14 cellular contexts compared by ENCODE assay signal in the genomic region with DNA sequence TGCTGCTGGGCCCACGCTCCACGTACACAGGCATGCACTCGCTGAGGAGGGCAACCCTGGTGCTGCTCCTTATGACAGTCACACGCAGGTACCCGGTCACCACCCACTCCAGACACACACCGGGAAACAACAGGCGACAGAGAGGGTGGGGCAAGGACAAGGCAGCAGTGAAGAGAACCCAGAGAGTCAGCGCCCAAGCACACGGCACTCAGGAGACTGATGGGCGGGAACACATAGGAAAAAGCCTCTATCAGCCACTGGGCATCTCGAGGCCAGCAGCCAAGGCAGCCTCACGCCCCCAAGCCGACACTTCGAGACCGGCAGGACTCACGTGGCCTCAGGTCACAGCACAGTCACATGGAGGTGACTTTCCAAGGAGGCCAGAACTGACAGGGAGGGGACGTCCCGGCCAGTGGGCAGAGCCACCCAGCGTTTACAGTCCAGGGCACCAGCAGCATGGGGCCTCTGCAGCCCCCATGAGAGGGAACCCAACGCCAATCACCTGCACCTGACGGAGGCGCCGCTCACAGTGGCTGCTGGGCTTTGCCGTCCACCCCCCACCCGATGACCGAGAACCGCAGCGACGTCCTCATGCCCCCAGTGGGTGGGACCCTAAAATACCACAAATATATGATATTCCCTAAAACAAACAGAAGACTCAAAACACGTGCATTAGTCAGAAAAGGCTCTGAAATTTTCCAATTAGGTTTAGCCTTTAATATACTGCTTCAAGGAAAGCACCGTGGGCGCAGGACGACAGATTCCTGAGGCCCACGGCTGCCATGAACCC. TPM values are rescaled to one million over a fixed set of nuclear protein-coding genes. Genes with fewer than 3 reads are reported as not detected.
DNase-seq lines count a peak whose midpoint lies in the region; ATAC-seq, FAIRE-seq and TF ChIP-seq lines count a peak whose summit lies in the region.
"Had no signal": no experiment of that assay in that cellular context is flagged by ENCODE, and none has a peak within 500 bp of the region (broad histone marks: within the 10 kb centered on the region; RNA-seq: fewer than 3 reads in every experiment).

No MANE protein-coding gene starts in this region.

- no peaks in the 10 kb centered on the region for H3K9me3 Mint-ChIP-seq in WTC11

- CTCF ChIA-PET in K562 (lab: Yijun Ruan, JAX; ENCODE audit: low intra/inter-chr PET ratio) (interaction anchor here (0.5 kb wide), 1 partner anchor 701 kb away, joined by 3 read pairs; no protein-coding TSS in a partner anchor), WTC11 (lab: Charles Lee) (no interaction called here)

- no peaks in the 10 kb centered on the region for H3K4me1 Mint-ChIP-seq in WTC11

- no peaks in the 10 kb centered on the region; the same call in 1 of the 2 replicates for H4K20me1 ChIP-seq in K562 (replicated peaks; ENCODE audit: control insufficient read depth, insufficient read depth, low read length)

- peaks cover 6% of the 10 kb centered on the region for H3K9me1 ChIP-seq in K562 (ENCODE audit: control insufficient read depth, insufficient read depth, low read length)

- H3K27me3 ChIP-seq in K562 (ENCODE audit: control insufficient read depth in 2 of 2, insufficient read depth in 2 of 2, low read length in 2 of 2): no peaks in the 10 kb centered on the region

- no peak for DNase-seq in Right ventricle myocardium inferior (ENCODE audit: missing footprints)
- DNase-seq in cardiac septum (ENCODE audit: low spot score): no peak
- peak in 3 of 4 experiments; percentile 56 to 68 (median 68) for DNase-seq in K562 (ENCODE audit: extremely low read depth in 1 of 4, low spot score in 3 of 4)
- DNase-seq in mucosa of descending colon: peak in 2 of 3 donors; percentile 55 to 56
- DNase-seq in HuH-7.5 (ENCODE audit: low spot score): no peak
- no peak for DNase-seq in RKO (ENCODE audit: low spot score)
- no peak for DNase-seq in GDM1 (lab: John Stamatoyannopoulos, UW)
- no peak for DNase-seq in WTC11 (ENCODE audit: low spot score)
- DNase-seq: activated CD4-positive, CD25-positive, alpha-beta regulatory T cell treated with anti-CD3 and anti-CD28 coated beads, Interleukin-2, amount 50 U/mL, for 72 hours; anterior cingulate cortex; cortex of kidney; NCI-H187 treated with DMSO at 0.1 percent for 48 hours; NCI-H524 treated with DMSO at 0.1 percent for 48 hours; SW 1271 had no signal

- 64% methylated on average over 34 of the region's 34 CpGs for WGBS in K562 (ENCODE audit: insufficient coverage, low coverage, missing lambda C conversion rate)

- TF ChIP-seq EP300 in K562 (IDR thresholded peaks at IDR 0.05; ENCODE audit: low read length): no peak

- no peak for TF ChIP-seq POLR2A in K562 (conservative IDR thresholded peaks at IDR 0.05)

- H3K4me2 ChIP-seq in K562 (ENCODE audit: insufficient read depth, low read length): peak overlapping the region; percentile 86

- H3K4me3 ChIP-seq in K562 (no peak overlapping the region; the same call in 1 of the 2 replicates), mucosa of descending colon (no peak overlapping the region)

- H3K36me3 ChIP-seq in K562 (ENCODE audit: control insufficient read depth, insufficient read depth, low read length) (peaks cover 86% of the 10 kb centered on the region), mucosa of descending colon (ENCODE audit: low read depth) (peaks cover 10% of the 10 kb centered on the region)

- H3K9me3 ChIP-seq in K562 (replicated peaks; ENCODE audit: control insufficient read depth, insufficient read depth, low read depth, low read length) (no peaks in the 10 kb centered on the region), mucosa of descending colon (no peaks in the 10 kb centered on the region)

- POLR2A ChIA-PET in K562 (lab: Yijun Ruan, JAX): interaction anchor here (0.7 to 1.7 kb wide), 6 partner anchors 8 to 40 kb away, joined by 3 to 9 read pairs (median 5); a partner anchor contains a TSS
- POLR2A ChIA-PET in WTC11 (lab: Charles Lee): no interaction called here

- intact Hi-C loops in Right ventricle myocardium inferior (cut with DNase I): no loop called here
- intact Hi-C loops in cardiac septum (cut with DNase I): no loop called here
- intact Hi-C loops in K562 (cut with micrococcal nuclease): loop anchor here (1.0 kb wide), 1 partner anchor 20 kb away; a partner anchor contains a TSS
- intact Hi-C loops in mucosa of descending colon (cut with DNase I, micrococcal nuclease): no loop called here

- peaks cover 22% of the 10 kb centered on the region for H3K79me2 ChIP-seq in K562 (ENCODE audit: control insufficient read depth, insufficient read depth, low read length)

- TF ChIP-seq CTCF in K562 (IDR thresholded peaks at IDR 0.05 in 2 of 3, conservative IDR thresholded peaks at IDR 0.05 in 1 of 3; ENCODE audit: insufficient read depth in 2 of 3, low read depth in 1 of 3, low read length in 3 of 3): no peak
- TF ChIP-seq CTCF in mucosa of descending colon (IDR thresholded peaks at IDR 0.05): no peak
- no peak for TF ChIP-seq CTCF in WTC11 (IDR thresholded peaks at IDR 0.05)

- no peak for TF ChIP-seq RAD21 in K562 (CRISPR knock-in tag; conservative IDR thresholded peaks at IDR 0.05 in 1 of 2, IDR thresholded peaks at IDR 0.05 in 1 of 2)

- H3K27ac Mint-ChIP-seq in WTC11: no peak overlapping the region

- no peak overlapping the region for H3K4me3 Mint-ChIP-seq in WTC11

- in situ Hi-C loops in K562 (cut with MboI): no loop called here

- BruUV-seq in K562 (replicated peaks; lab: Mats Ljungman, UMichigan): no TSS peak

- peak overlapping the region; percentile 81 for H3K27ac ChIP-seq in K562 (ENCODE audit: extremely low read depth, low read depth, low read length)

- no peak for FAIRE-seq in K562 (lab: Jason Lieb, UNC)

- ATAC-seq in Right ventricle myocardium inferior (peak; percentile 49), K562 (0 out of 3 replicates have a peak, but pooled peaks have one; percentile 1), mucosa of descending colon (peak; percentile 66), WTC11 (no peak)

- H3K9ac ChIP-seq in K562 (ENCODE audit: insufficient read depth in 1 of 2, low read depth in 2 of 2, low read length in 2 of 2): peak overlapping the region; percentile 52 to 85

- H3K4me1 ChIP-seq in K562 (replicated peaks in 1 of 2; ENCODE audit: control insufficient read depth in 2 of 2, insufficient read depth in 2 of 2, low read length in 2 of 2) (peaks cover 35 to 61% of the 10 kb centered on the region in 2 experiments), mucosa of descending colon (ENCODE audit: low read depth) (peaks cover 44% of the 10 kb centered on the region)

- no peaks in the 10 kb centered on the region for H3K27me3 Mint-ChIP-seq in WTC11 (ENCODE audit: low read depth)

- H2AFZ ChIP-seq in K562 (ENCODE audit: low read depth, low read length): peak overlapping the region; percentile 60

- H3K36me3 Mint-ChIP-seq in WTC11: peaks cover 66% of the 10 kb centered on the region

RNA-seq across cellular contexts. Expression of a gene that starts 19.7 kb away (rescaled TPM):
- 160 TPM for total RNA-seq in Right ventricle myocardium inferior
- total RNA-seq in cardiac septum: 194 TPM
- 109 and 139 TPM in 2 replicates for total RNA-seq in K562 (2011; cell fraction: chromatin; rRNA removed; ENCODE audit: low replicate concordance)
- 131 and 151 TPM in 2 replicates for total RNA-seq in K562 (2011; cell fraction: nucleolus; rRNA removed)
- 146 and 174 TPM in 2 replicates for total RNA-seq in K562 (2011; cell fraction: nucleoplasm; rRNA removed)
- 85.4 and 97.6 TPM in 2 replicates for total RNA-seq in K562 (2014; rRNA removed)
- 65.7 and 66.2 TPM in 2 replicates for total RNA-seq in K562 (2014; rRNA removed; fragmentation: Illumina TruSeq; extraction: Trizol)
- 92.9 and 98.7 TPM in 2 replicates for total RNA-seq in K562 (2015; rRNA removed; fragmentation: Illumina TruSeq; extraction: Trizol)
- total RNA-seq in K562 (2021): 99.3 and 99.5 TPM in 2 replicates
- 92.4 and 138 TPM in 2 replicates for polyA plus RNA-seq in K562 (2011; rRNA removed)
- 79.9 and 115 TPM in 2 replicates for polyA plus RNA-seq in K562 (2011; cell fraction: cytosol; rRNA removed)
- 69.1 and 123 TPM in 2 replicates for polyA plus RNA-seq in K562 (2011; cell fraction: nucleus; rRNA removed)
- polyA plus RNA-seq in K562 (2012): 77.4 and 167 TPM in 2 replicates
- 77.0 and 77.8 TPM in 2 replicates for polyA plus RNA-seq in K562 (2014; fragmentation: Illumina TruSeq; extraction: Trizol)
- 1 to 10 TPM; 5.0 to 9.2 TPM for polyA plus RNA-seq in K562 (2014; fragmentation: Nextera tagmentation; extraction: Ambion mirVana)
- 82.4 and 86.9 TPM in 2 replicates for polyA plus RNA-seq in K562 (2014; rRNA removed)
- polyA minus RNA-seq in K562 (2011; rRNA and poly(A)+ RNA removed): 54.1 and 70.2 TPM in 2 replicates
- polyA minus RNA-seq in K562 (2011; cell fraction: cytosol; rRNA and poly(A)+ RNA removed): 69.1 and 114 TPM in 2 replicates
- 17.4 and 40.2 TPM in 2 replicates for polyA minus RNA-seq in K562 (2011; cell fraction: nucleus; rRNA and poly(A)+ RNA removed)
- total RNA-seq in mucosa of descending colon: 100 to 1,000 TPM; 202 to 391 (median 286) TPM
- total RNA-seq in WTC11 (2021): 96.0 to 117 TPM (median 112 TPM) in 3 replicates

RNA-seq across cellular contexts. Expression of a gene that starts 35.9 kb away (rescaled TPM):
- total RNA-seq in Right ventricle myocardium inferior: 73.9 TPM
- total RNA-seq in cardiac septum: 66.0 TPM
- total RNA-seq in K562 (2011; cell fraction: chromatin; rRNA removed; ENCODE audit: low replicate concordance): 32.4 and 33.2 TPM in 2 replicates
- 27.5 and 32.6 TPM in 2 replicates for total RNA-seq in K562 (2011; cell fraction: nucleolus; rRNA removed)
- 42.5 and 55.7 TPM in 2 replicates for total RNA-seq in K562 (2011; cell fraction: nucleoplasm; rRNA removed)
- 95.2 and 118 TPM in 2 replicates for total RNA-seq in K562 (2014; rRNA removed)
- 101 TPM in 2 replicates for total RNA-seq in K562 (2014; rRNA removed; fragmentation: Illumina TruSeq; extraction: Trizol)
- total RNA-seq in K562 (2015; rRNA removed; fragmentation: Illumina TruSeq; extraction: Trizol): 111 and 113 TPM in 2 replicates
- 120 TPM in 2 replicates for total RNA-seq in K562 (2021)
- 110 and 128 TPM in 2 replicates for polyA plus RNA-seq in K562 (2011; rRNA removed)
- 132 and 183 TPM in 2 replicates for polyA plus RNA-seq in K562 (2011; cell fraction: cytosol; rRNA removed)
- 41.4 and 52.1 TPM in 2 replicates for polyA plus RNA-seq in K562 (2011; cell fraction: nucleus; rRNA removed)
- polyA plus RNA-seq in K562 (2012): 95.3 and 142 TPM in 2 replicates
- 142 and 144 TPM in 2 replicates for polyA plus RNA-seq in K562 (2014; fragmentation: Illumina TruSeq; extraction: Trizol)
- polyA plus RNA-seq in K562 (2014; fragmentation: Nextera tagmentation; extraction: Ambion mirVana): 10 to 100 TPM; 13.9 to 21.6 TPM
- polyA plus RNA-seq in K562 (2014; rRNA removed): 143 and 146 TPM in 2 replicates
- 105 and 120 TPM in 2 replicates for polyA minus RNA-seq in K562 (2011; rRNA and poly(A)+ RNA removed)
- polyA minus RNA-seq in K562 (2011; cell fraction: cytosol; rRNA and poly(A)+ RNA removed): 70.3 and 71.5 TPM in 2 replicates
- polyA minus RNA-seq in K562 (2011; cell fraction: nucleus; rRNA and poly(A)+ RNA removed): 18.8 and 32.3 TPM in 2 replicates
- 10 to 100 TPM; 68.9 to 76.9 (median 69.4) TPM for total RNA-seq in mucosa of descending colon
- total RNA-seq in WTC11 (2021): 81.7 to 86.3 TPM (median 85.4 TPM) in 3 replicates

RNA-seq across cellular contexts. Expression of a gene that starts 52.2 kb away (rescaled TPM):
- total RNA-seq in Right ventricle myocardium inferior (66.6 TPM), cardiac septum (69.7 TPM), K562 (2014; rRNA removed) (122 and 148 TPM in 2 replicates), K562 (2014; rRNA removed; fragmentation: Illumina TruSeq; extraction: Trizol) (109 and 112 TPM in 2 replicates), K562 (2015; rRNA removed; fragmentation: Illumina TruSeq; extraction: Trizol) (99.0 and 112 TPM in 2 replicates), K562 (2021) (131 and 140 TPM in 2 replicates), mucosa of descending colon (10 to 100 TPM; 64.2 to 85.4 (median 66.8) TPM), WTC11 (2021) (109 to 117 TPM (median 113 TPM) in 3 replicates)
- 217 and 395 TPM in 2 replicates for total RNA-seq in K562 (2011; cell fraction: chromatin; rRNA removed; ENCODE audit: low replicate concordance)
- 127 and 140 TPM in 2 replicates for total RNA-seq in K562 (2011; cell fraction: nucleolus; rRNA removed)
- total RNA-seq in K562 (2011; cell fraction: nucleoplasm; rRNA removed): 222 and 291 TPM in 2 replicates
- polyA plus RNA-seq in K562 (2011; rRNA removed) (210 and 225 TPM in 2 replicates), K562 (2014; fragmentation: Illumina TruSeq; extraction: Trizol) (198 and 202 TPM in 2 replicates), K562 (2014; fragmentation: Nextera tagmentation; extraction: Ambion mirVana) (10 to 100 TPM; 47.5 to 74.3 TPM), K562 (2014; rRNA removed) (200 and 297 TPM in 2 replicates)
- polyA plus RNA-seq in K562 (2011; cell fraction: cytosol; rRNA removed): 249 and 260 TPM in 2 replicates
- 234 and 303 TPM in 2 replicates for polyA plus RNA-seq in K562 (2011; cell fraction: nucleus; rRNA removed)
- 119 and 202 TPM in 2 replicates for polyA plus RNA-seq in K562 (2012)
- polyA minus RNA-seq in K562 (2011; rRNA and poly(A)+ RNA removed): 146 and 179 TPM in 2 replicates
- 83.5 and 87.6 TPM in 2 replicates for polyA minus RNA-seq in K562 (2011; cell fraction: cytosol; rRNA and poly(A)+ RNA removed)
- polyA minus RNA-seq in K562 (2011; cell fraction: nucleus; rRNA and poly(A)+ RNA removed): 115 and 148 TPM in 2 replicates

Comparison
In these comparisons a context has a peak if more than half of its experiments do, and no peak if none do; other contexts are left out.
1. DNase-seq: peak in K562 (3 of 4) and mucosa of descending colon (2 of 3); none in Right ventricle myocardium inferior (single experiment), cardiac septum (single experiment), HuH-7.5 (single experiment), RKO (single experiment), GDM1 (single experiment) and WTC11 (single experiment).